In genomic region chr7:112869111-112869774, GRCh38 we compare ENCODE assay signal across 8 cellular contexts.
DNase-seq lines count a peak whose midpoint lies in the region; ATAC-seq and TF ChIP-seq lines count a peak whose summit lies in the region.

No MANE protein-coding gene starts in this region.

- CTCF ChIA-PET in HCT116 (lab: Charles Lee): interaction anchor here (2.7 kb wide), 1 partner anchor 319 kb away, joined by 9 read pairs; no protein-coding TSS in a partner anchor

- H3K9me3 ChIP-seq in HCT116 (ENCODE audit: control insufficient read depth in 1 of 2, insufficient read depth in 1 of 2, low read depth in 1 of 2, low read length in 2 of 2) (no peaks in the 10 kb centered on the region), OCI-LY1 (ENCODE audit: low read length) (no peaks in the 10 kb centered on the region)

- H4K20me1 ChIP-seq in HCT116 (ENCODE audit: insufficient read depth): no peaks in the 10 kb centered on the region
- no peaks in the 10 kb centered on the region for H4K20me1 ChIP-seq in OCI-LY1 (ENCODE audit: insufficient read depth, low read length)

- H3K36me3 Mint-ChIP-seq in activated T-cell treated with anti-CD3 and anti-CD28 coated beads, Interleukin-2, amount 50 U/mL, for 4 hours (ENCODE audit: insufficient read depth): peaks cover 8% of the 10 kb centered on the region
- H3K36me3 Mint-ChIP-seq in glutamatergic neuron (ENCODE audit: unreplicated experiment): peaks cover 5% of the 10 kb centered on the region

- TF ChIP-seq CTCF in HCT116 (IDR thresholded peaks at IDR 0.05 in 2 of 3, conservative IDR thresholded peaks at IDR 0.05 in 1 of 3; ENCODE audit: borderline replicate concordance in 1 of 3, insufficient read depth in 1 of 3, low read depth in 2 of 3, low read length in 2 of 3) (peak; percentile 94 to 98 (median 98)), OCI-LY1 (IDR thresholded peaks at IDR 0.05; ENCODE audit: low read length) (peak; percentile 100), glutamatergic neuron (IDR thresholded peaks at IDR 0.05; ENCODE audit: partially characterized antibody, unreplicated experiment) (peak; percentile 97)

- peak; percentile 68 for TF ChIP-seq RAD21 in HCT116 (IDR thresholded peaks at IDR 0.05; ENCODE audit: low read depth)

- no peak for TF ChIP-seq POLR2A in HCT116 (IDR thresholded peaks at IDR 0.05; ENCODE audit: borderline replicate concordance, extremely low read depth, insufficient read depth, insufficient read length)

- no peak overlapping the region for H3K27ac ChIP-seq in HCT116 (ENCODE audit: low read depth, low read length)
- no peak overlapping the region for H3K27ac ChIP-seq in OCI-LY1 (ENCODE audit: low read depth, low read length, poor library complexity, severe bottlenecking)

- no peaks in the 10 kb centered on the region for H3F3A ChIP-seq in OCI-LY1 (ENCODE audit: insufficient read depth, low read length)

- ATAC-seq in HCT116 (peak; percentile 89), GM21786 (IDR thresholded peaks at IDR 0.05; ENCODE audit: unreplicated experiment) (no peak)
- peak; percentile 50 to 66 for ATAC-seq in activated T-cell treated with anti-CD3 and anti-CD28 coated beads, Interleukin-2, amount 50 U/mL, for 4 hours

- H3K4me1 ChIP-seq in HCT116 (ENCODE audit: control insufficient read depth in 1 of 2, insufficient read depth in 2 of 2, low read length in 2 of 2) (no peaks in the 10 kb centered on the region), OCI-LY1 (ENCODE audit: insufficient read depth, low read length, severe bottlenecking) (peaks cover 21% of the 10 kb centered on the region)

- H3K27ac Mint-ChIP-seq in glutamatergic neuron (ENCODE audit: unreplicated experiment): no peak overlapping the region

- BruUV-seq in HCT116 (replicated peaks; lab: Mats Ljungman, UMichigan): no TSS peak

- H3K27me3 Mint-ChIP-seq in activated T-cell treated with anti-CD3 and anti-CD28 coated beads, Interleukin-2, amount 50 U/mL, for 4 hours (ENCODE audit: low read depth): no peaks in the 10 kb centered on the region
- H3K27me3 Mint-ChIP-seq in glutamatergic neuron (ENCODE audit: unreplicated experiment): peaks cover 2% of the 10 kb centered on the region

- DNase-seq in D341Med (ENCODE audit: low spot score) (peak; percentile 82), HCT116 (ENCODE audit: low read depth, low spot score) (peak; percentile 41), glutamatergic neuron (peak; percentile 73), NCI-H2107 (lab: John Stamatoyannopoulos, UW) (no peak)
- DNase-seq in activated T-cell treated with anti-CD3 and anti-CD28 coated beads, Interleukin-2, amount 50 U/mL, for 4 hours: peak; percentile 31
- DNase-seq in stimulated activated CD4-positive, alpha-beta T cell treated with anti-CD3 and anti-CD28 coated beads, Interleukin-12 subunit alpha, Interleukin-12 subunit beta, amount 100 ng/mL, for 4 hours: peak; percentile 30

- intact Hi-C loops in HCT116 (cut with micrococcal nuclease): loop anchor here (1.0 kb wide), 1 partner anchor 319 kb away; no protein-coding TSS in a partner anchor

- H2AFZ ChIP-seq in HCT116 (ENCODE audit: low read depth, low read length, poor library complexity, severe bottlenecking) (no peak overlapping the region), OCI-LY1 (ENCODE audit: low read length) (no peak overlapping the region)

- peaks cover 40% of the 10 kb centered on the region for H3K4me1 Mint-ChIP-seq in activated T-cell treated with anti-CD3 and anti-CD28 coated beads, Interleukin-2, amount 50 U/mL, for 4 hours (ENCODE audit: low read depth)
- no peaks in the 10 kb centered on the region for H3K4me1 Mint-ChIP-seq in glutamatergic neuron (ENCODE audit: low read depth, unreplicated experiment)

- H3K9ac ChIP-seq in HCT116 (ENCODE audit: low read length) (no peak overlapping the region), OCI-LY1 (ENCODE audit: low read length) (no peak overlapping the region)

- no peak overlapping the region for H3K4me3 Mint-ChIP-seq in activated T-cell treated with anti-CD3 and anti-CD28 coated beads, Interleukin-2, amount 50 U/mL, for 4 hours
- no peak overlapping the region for H3K4me3 Mint-ChIP-seq in glutamatergic neuron (ENCODE audit: unreplicated experiment)

- no peak overlapping the region for H3K4me2 ChIP-seq in HCT116 (ENCODE audit: low read length)
- no peak overlapping the region for H3K4me2 ChIP-seq in OCI-LY1 (ENCODE audit: low read length)

- RAD21 ChIA-PET in HCT116 (lab: Charles Lee; ENCODE audit: low non-redundant PET in 1 of 2, low total read pairs in 2 of 2, uncharacterized antibody in 2 of 2, unreplicated experiment in 2 of 2): no interaction called here

- H3K27me3 ChIP-seq in HCT116 (ENCODE audit: insufficient read depth, low read length) (no peaks in the 10 kb centered on the region), OCI-LY1 (ENCODE audit: insufficient read depth, low read length) (no peaks in the 10 kb centered on the region)

- no peaks in the 10 kb centered on the region for H3K9me2 ChIP-seq in HCT116 (ENCODE audit: insufficient read depth)
- H3K9me2 ChIP-seq in OCI-LY1 (ENCODE audit: low read depth, low read length): no peaks in the 10 kb centered on the region

- H3K4me3 ChIP-seq in HCT116 (replicated peaks in 1 of 2; ENCODE audit: low read depth in 1 of 2, low read length in 2 of 2) (no peak overlapping the region), OCI-LY1 (ENCODE audit: low read depth, low read length, poor library complexity, severe bottlenecking) (no peak overlapping the region)

- POLR2A ChIA-PET in HCT116 (lab: Charles Lee): no interaction called here

- H3K9me3 Mint-ChIP-seq in activated T-cell treated with anti-CD3 and anti-CD28 coated beads, Interleukin-2, amount 50 U/mL, for 4 hours: no peaks in the 10 kb centered on the region
- H3K9me3 Mint-ChIP-seq in glutamatergic neuron (ENCODE audit: unreplicated experiment): peaks cover 5% of the 10 kb centered on the region

- H3K79me2 ChIP-seq in HCT116 (ENCODE audit: insufficient read depth, low read length) (no peaks in the 10 kb centered on the region), OCI-LY1 (ENCODE audit: insufficient read depth, low read length) (no peaks in the 10 kb centered on the region)

- H3K36me3 ChIP-seq in HCT116 (ENCODE audit: control insufficient read depth in 1 of 2, insufficient read depth in 2 of 2, low read length in 2 of 2): no peaks in the 10 kb centered on the region
- no peaks in the 10 kb centered on the region for H3K36me3 ChIP-seq in OCI-LY1 (ENCODE audit: insufficient read depth, low read length)

TF ChIP-seq in HCT116, 20 proteins besides CTCF, POLR2A, EP300 and RAD21:
- no peak for TF ChIP-seq ATF3 (IDR thresholded peaks at IDR 0.05)
- TF ChIP-seq, protein P1, sequence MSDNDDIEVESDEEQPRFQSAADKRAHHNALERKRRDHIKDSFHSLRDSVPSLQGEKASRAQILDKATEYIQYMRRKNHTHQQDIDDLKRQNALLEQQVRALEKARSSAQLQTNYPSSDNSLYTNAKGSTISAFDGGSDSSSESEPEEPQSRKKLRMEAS (IDR thresholded peaks at IDR 0.05): no peak
- TF ChIP-seq EGR1 (IDR thresholded peaks at IDR 0.05; ENCODE audit: low read depth): no peak
- no peak for TF ChIP-seq ZNF274 (IDR thresholded peaks at IDR 0.05; ENCODE audit: low read depth, low read length)
- no peak for TF ChIP-seq POLR2AphosphoS5 (IDR thresholded peaks at IDR 0.05; ENCODE audit: low read depth, low read length)
- no peak for TF ChIP-seq ELF1 (IDR thresholded peaks at IDR 0.05; ENCODE audit: borderline replicate concordance, low read depth)
- TF ChIP-seq REST (IDR thresholded peaks at IDR 0.05; ENCODE audit: low read depth): no peak
- no peak for TF ChIP-seq EZH2 (IDR thresholded peaks at IDR 0.05)
- TF ChIP-seq TCF7L2 (IDR thresholded peaks at IDR 0.05; ENCODE audit: borderline replicate concordance, extremely low read depth, insufficient read depth, insufficient read length): no peak
- TF ChIP-seq SP1 (IDR thresholded peaks at IDR 0.05; ENCODE audit: low read depth): no peak
- no peak for TF ChIP-seq SIN3A (IDR thresholded peaks at IDR 0.05; ENCODE audit: low read depth)
- no peak for TF ChIP-seq EZH2phosphoT487 (IDR thresholded peaks at IDR 0.05; ENCODE audit: borderline replicate concordance)
- TF ChIP-seq ZFX (IDR thresholded peaks at IDR 0.05): no peak
TF ChIP-seq in HCT116: peak in this region for 0.
